14 cellular contexts compared by ENCODE assay signal in the genomic region with DNA sequence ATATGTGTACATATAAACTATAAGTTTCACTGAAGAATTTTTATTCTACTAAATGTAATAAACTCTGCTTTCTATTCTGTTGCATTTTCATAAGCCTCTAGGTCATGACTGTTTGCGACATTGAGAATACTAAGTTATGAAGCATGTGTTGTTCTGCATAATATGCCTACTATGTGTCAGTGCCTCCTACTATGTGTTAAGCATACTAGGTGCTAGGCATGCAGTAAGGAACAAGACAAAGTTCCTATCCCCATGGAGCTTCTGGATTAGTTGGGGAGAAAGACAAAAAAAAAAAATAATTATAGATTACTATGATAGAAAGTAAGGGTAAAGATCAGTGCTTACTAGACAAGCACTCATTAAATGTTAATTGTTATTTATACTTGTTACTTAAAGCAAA. TPM values are rescaled to one million over a fixed set of nuclear protein-coding genes. Genes with fewer than 3 reads are reported as not detected.
DNase-seq lines count a peak whose midpoint lies in the region; ATAC-seq, FAIRE-seq and TF ChIP-seq lines count a peak whose summit lies in the region.
"Had no signal": no experiment of that assay in that cellular context is flagged by ENCODE, and none has a peak within 500 bp of the region (broad histone marks: within the 10 kb centered on the region; RNA-seq: fewer than 3 reads in every experiment).

No MANE protein-coding gene starts in this region.

- H3K36me3 ChIP-seq in HepG2 (replicated peaks in 1 of 2; ENCODE audit: control insufficient read depth in 1 of 2, insufficient read depth in 2 of 2, low read length in 2 of 2) (no peaks in the 10 kb centered on the region), right lobe of liver (no peaks in the 10 kb centered on the region), keratinocyte (ENCODE audit: control insufficient read depth in 2 of 2, extremely low read depth in 1 of 2, insufficient read depth in 2 of 2, low read length in 2 of 2) (peaks cover 0 to 3% of the 10 kb centered on the region in 2 experiments), vagina (no peaks in the 10 kb centered on the region)
- H3K36me3 ChIP-seq: HAP-1 had no signal

- intact Hi-C loops in HepG2 (cut with micrococcal nuclease; ENCODE audit: unreplicated experiment), result loop anchor here (5.0 kb wide), 1 partner anchor 1190 kb away; no protein-coding TSS in a partner anchor
- intact Hi-C loops in right lobe of liver (cut with DNase I), result no loop called here
- intact Hi-C loops in vagina (cut with DNase I), result no loop called here

- H3K4me3 ChIP-seq in HepG2 (replicated peaks in 1 of 3; ENCODE audit: insufficient read depth in 1 of 3, low read depth in 2 of 3, low read length in 3 of 3) (no peak overlapping the region; a peak in 2 of 6 replicates), right lobe of liver (no peak overlapping the region), WI38 (ENCODE audit: low read depth, low read length) (peak overlapping the region; percentile 81; the same call in 1 of the 2 replicates), keratinocyte (ENCODE audit: control insufficient read depth in 2 of 3, extremely low read depth in 1 of 3, insufficient read depth in 2 of 3, low read depth in 1 of 3, low read length in 3 of 3) (peak overlapping the region in 2 of 3 experiments; percentile 96), vagina (peak overlapping the region; percentile 51 to 83)

- dilution Hi-C loops in keratinocyte (cut with MboI; ENCODE audit: extremely low pct_ligation_motif_present, low sequenced_read_pairs), result no loop called here

- H3K27ac ChIP-seq in HepG2 (ENCODE audit: extremely low read length, insufficient read depth, low read length), result no peak overlapping the region
- H3K27ac ChIP-seq in right lobe of liver, result no peak overlapping the region
- H3K27ac ChIP-seq in keratinocyte (ENCODE audit: control insufficient read depth, insufficient read depth, low read length), result peak overlapping the region; percentile 91
- no peak overlapping the region for H3K27ac ChIP-seq in vagina

- H3K4me1 ChIP-seq in HepG2 (ENCODE audit: insufficient read depth, low read length) (peaks cover 22% of the 10 kb centered on the region; the same call in 1 of the 2 replicates), right lobe of liver (peaks cover 0 to 25% (median 4%) of the 10 kb centered on the region in 4 donors), keratinocyte (ENCODE audit: control insufficient read depth, extremely low read depth, insufficient read depth, low read length) (peaks cover 22% of the 10 kb centered on the region), vagina (peaks cover 27% of the 10 kb centered on the region)

- H3K9me3 ChIP-seq in HepG2 (ENCODE audit: low read length) (no peaks in the 10 kb centered on the region), right lobe of liver (no peaks in the 10 kb centered on the region), keratinocyte (ENCODE audit: control insufficient read depth, low read depth, low read length) (no peaks in the 10 kb centered on the region), vagina (no peaks in the 10 kb centered on the region)
- H3K9me3 ChIP-seq: body of pancreas, HAP-1 had no signal

- ATAC-seq in HepG2, result no peak
- ATAC-seq in right lobe of liver, result no peak
- ATAC-seq: body of pancreas had no signal

- TF ChIP-seq POLR2A in HepG2 (IDR thresholded peaks at IDR 0.05; ENCODE audit: insufficient read depth in 1 of 2, low read depth in 2 of 2, low read length in 2 of 2) (no peak), right lobe of liver (IDR thresholded peaks at IDR 0.05) (no peak), vagina (IDR thresholded peaks at IDR 0.05) (no peak), H54 (IDR thresholded peaks at IDR 0.05; ENCODE audit: low read depth, low read length) (no peak)

- H3K79me2 ChIP-seq in HepG2 (ENCODE audit: insufficient read depth, low read length) (peaks cover 36% of the 10 kb centered on the region), keratinocyte (ENCODE audit: control insufficient read depth, insufficient read depth, low read length) (peaks cover 74% of the 10 kb centered on the region)

- H4K20me1 ChIP-seq in HepG2 (ENCODE audit: insufficient read depth, low read length) (peaks cover 10% of the 10 kb centered on the region), keratinocyte (ENCODE audit: control insufficient read depth, extremely low read depth, insufficient read depth, low read length) (no peaks in the 10 kb centered on the region)

- H3K9me1 ChIP-seq in keratinocyte (ENCODE audit: control insufficient read depth, extremely low read depth, insufficient read depth, low read length), result no peaks in the 10 kb centered on the region

- TF ChIP-seq CTCF in HepG2 (CRISPR knock-in tag; IDR thresholded peaks at IDR 0.05) (no peak), right lobe of liver (IDR thresholded peaks at IDR 0.05) (no peak), WI38 (IDR thresholded peaks at IDR 0.05; ENCODE audit: low read depth, low read length) (no peak), keratinocyte (optimal IDR thresholded peaks at IDR 0.05 in 1 of 3, IDR thresholded peaks at IDR 0.05 in 1 of 3, conservative IDR thresholded peaks at IDR 0.05 in 1 of 3; ENCODE audit: extremely low read depth in 1 of 3, insufficient read depth in 2 of 3, low read length in 3 of 3) (no peak), vagina (IDR thresholded peaks at IDR 0.05) (no peak)

- H2AFZ ChIP-seq in HepG2 (ENCODE audit: low read length) (no peak overlapping the region), keratinocyte (ENCODE audit: control insufficient read depth, low read length) (no peak overlapping the region)

- POLR2A ChIA-PET in HepG2 (lab: Yijun Ruan, JAX), result no interaction called here

- BruUV-seq in HepG2 (replicated peaks; lab: Mats Ljungman, UMichigan), result no TSS peak

- in situ Hi-C loops in HepG2 (cut with HindIII; ENCODE audit: extremely low pct_ligation_motif_present, low pct_unique_long_range_greater_than_20kb) (no loop called here), KBM-7 (cut with MboI; ENCODE audit: low pct_unique_long_range_greater_than_20kb, low sequenced_read_pairs) (no loop called here)

- TF ChIP-seq RAD21 in HepG2 (CRISPR knock-in tag; IDR thresholded peaks at IDR 0.05), result no peak

- DNase-seq in HepG2 (ENCODE audit: low spot score) (no peak), right lobe of liver (no peak), keratinocyte (ENCODE audit: low read depth, low spot score) (no peak), vagina (ENCODE audit: extremely low spot score in 2 of 2) (no peak), H54 (ENCODE audit: insufficient read length, low spot score) (no peak), AML-193 (lab: John Stamatoyannopoulos, UW) (no peak), KBM-7 (no peak)
- DNase-seq: body of pancreas, foreskin melanocyte, NCI-H1048, NCI-H526 treated with DMSO at 0.1 percent for 48 hours, SW 1271 had no signal

- TF ChIP-seq EP300 in HepG2 (IDR thresholded peaks at IDR 0.05; ENCODE audit: low read depth in 2 of 2, low read length in 2 of 2) (no peak), HepG2 (CRISPR knock-in tag; IDR thresholded peaks at IDR 0.05; ENCODE audit: borderline replicate concordance) (no peak)

- no peaks in the 10 kb centered on the region; a peak in 1 of 5 replicates for H3K27me3 ChIP-seq in HepG2 (ENCODE audit: control insufficient read depth in 1 of 2, insufficient read depth in 2 of 2, low read length in 2 of 2)
- H3K27me3 ChIP-seq in right lobe of liver, result no peaks in the 10 kb centered on the region
- no peaks in the 10 kb centered on the region for H3K27me3 ChIP-seq in keratinocyte (ENCODE audit: control insufficient read depth, extremely low read depth, insufficient read depth, low read length)
- no peaks in the 10 kb centered on the region for H3K27me3 ChIP-seq in vagina
- H3K27me3 ChIP-seq: body of pancreas had no signal

- CTCF ChIA-PET in HepG2 (lab: Yijun Ruan, JAX; ENCODE audit: low intra/inter-chr PET ratio, low total read pairs), result no interaction called here

- H3K9ac ChIP-seq in HepG2 (ENCODE audit: insufficient read depth, low read depth, low read length), result 0 out of 2 replicates have a peak overlapping the region, but pooled peaks have one; percentile 82
- peak overlapping the region; percentile 74 for H3K9ac ChIP-seq in keratinocyte (ENCODE audit: control insufficient read depth, extremely low read depth, insufficient read depth, low read length)

- WGBS in HepG2 (ENCODE audit: low lambda C conversion rate), result 100% methylated on average over 1 of the region's 1 CpG
- WGBS in right lobe of liver (ENCODE audit: insufficient coverage, low coverage, low lambda C conversion rate, missing lambda C conversion rate), result 92% methylated on average over 1 of the region's 1 CpG

- FAIRE-seq in HepG2 (lab: Jason Lieb, UNC) (no peak), keratinocyte (lab: Jason Lieb, UNC) (no peak), H54 (lab: Jason Lieb, UNC) (no peak)

- H3K4me2 ChIP-seq in HepG2 (ENCODE audit: low read depth, low read length) (peak overlapping the region; percentile 87), keratinocyte (ENCODE audit: control insufficient read depth, extremely low read depth, insufficient read depth, low read depth, low read length) (peak overlapping the region; percentile 95)

RNA-seq across cellular contexts. Expression of gene SDCCAG8, which starts 1.3 kb away (rescaled TPM):
- 9.5 and 10.1 TPM in 2 replicates for total RNA-seq in HepG2 (2016; rRNA removed; fragmentation: Illumina TruSeq; extraction: Trizol)
- 22.4 and 23.3 TPM in 2 replicates for total RNA-seq in HepG2 (2016; cell fraction: cytosol; rRNA removed; fragmentation: Illumina TruSeq; extraction: Trizol; ENCODE audit: low read depth)
- total RNA-seq in HepG2 (2016; cell fraction: insoluble cytoplasmic fraction; rRNA removed; fragmentation: Illumina TruSeq; extraction: Trizol), result 9.6 and 10.2 TPM in 2 replicates
- 9.4 and 13.3 TPM in 2 replicates for total RNA-seq in HepG2 (2016; cell fraction: membrane; rRNA removed; fragmentation: Illumina TruSeq; extraction: Trizol)
- 14.5 and 14.9 TPM in 2 replicates for total RNA-seq in HepG2 (2016; cell fraction: nucleus; rRNA removed; fragmentation: Illumina TruSeq; extraction: Trizol)
- 11.4 and 13.4 TPM in 2 replicates for polyA plus RNA-seq in HepG2 (2011; rRNA removed)
- 5.1 and 5.9 TPM in 2 replicates for polyA plus RNA-seq in HepG2 (2011; cell fraction: cytosol; rRNA removed)
- polyA plus RNA-seq in HepG2 (2011; cell fraction: nucleus; rRNA removed), result 10.1 and 12.4 TPM in 2 replicates
- 9.1 and 9.7 TPM in 2 replicates for polyA plus RNA-seq in HepG2 (2012)
- polyA plus RNA-seq in HepG2 (2016; cell fraction: cytosol; fragmentation: Illumina TruSeq; extraction: Trizol; ENCODE audit: low read depth), result 1.4 and 2.3 TPM in 2 replicates
- polyA plus RNA-seq in HepG2 (2016; cell fraction: insoluble cytoplasmic fraction; fragmentation: Illumina TruSeq; extraction: Trizol; ENCODE audit: low read depth), result 9.1 and 12.0 TPM in 2 replicates
- 1.9 and 2.2 TPM in 2 replicates for polyA plus RNA-seq in HepG2 (2016; cell fraction: membrane; fragmentation: Illumina TruSeq; extraction: Trizol; ENCODE audit: low read depth)
- polyA plus RNA-seq in HepG2 (2016; cell fraction: nucleus; fragmentation: Illumina TruSeq; extraction: Trizol; ENCODE audit: insufficient read depth, low read depth), result 10.0 and 12.7 TPM in 2 replicates
- 4.4 and 8.7 TPM in 2 replicates for polyA minus RNA-seq in HepG2 (2011; rRNA and poly(A)+ RNA removed; ENCODE audit: low replicate concordance)
- 5.3 and 6.1 TPM in 2 replicates for polyA minus RNA-seq in HepG2 (2011; cell fraction: cytosol; rRNA and poly(A)+ RNA removed)
- polyA minus RNA-seq in HepG2 (2011; cell fraction: nucleus; rRNA and poly(A)+ RNA removed), result 22.0 and 40.3 TPM in 2 replicates
- 10 to 100 TPM; 13.4 to 20.6 (median 15.6) TPM for total RNA-seq in right lobe of liver
- polyA plus RNA-seq in keratinocyte, result 49.3 to 67.8 TPM (median 61.6 TPM) in 3 replicates
- polyA plus RNA-seq in keratinocyte (2011; ENCODE audit: low read depth), result 54.2 TPM
- 58.2 and 59.8 TPM in 2 replicates for polyA plus RNA-seq in keratinocyte (2011; cell fraction: cytosol; rRNA removed)
- 49.4 and 57.7 TPM in 2 replicates for polyA plus RNA-seq in keratinocyte (2011; cell fraction: nucleus; rRNA removed)
- polyA plus RNA-seq in keratinocyte (2012; ENCODE audit: low replicate concordance), result 30.3 and 46.8 TPM in 2 replicates
- 15.0 to 60.4 TPM (median 41.3 TPM) in 3 replicates for polyA minus RNA-seq in keratinocyte
- 27.2 TPM for polyA minus RNA-seq in keratinocyte (2011; cell fraction: cytosol; rRNA and poly(A)+ RNA removed)
- 24.2 and 55.2 TPM in 2 replicates for polyA minus RNA-seq in keratinocyte (2011; cell fraction: nucleus; rRNA and poly(A)+ RNA removed)
- 31.2 TPM for total RNA-seq in vagina

RNA-seq across cellular contexts. Expression of gene CEP170, which starts 2.1 kb away (rescaled TPM):
- total RNA-seq in HepG2 (2016; rRNA removed; fragmentation: Illumina TruSeq; extraction: Trizol) (28.6 and 36.9 TPM in 2 replicates), right lobe of liver (10 to 100 TPM; 12.6 to 24.6 (median 14.6) TPM), vagina (39.3 TPM)
- 4.7 and 5.9 TPM in 2 replicates for total RNA-seq in HepG2 (2016; cell fraction: cytosol; rRNA removed; fragmentation: Illumina TruSeq; extraction: Trizol; ENCODE audit: low read depth)
- total RNA-seq in HepG2 (2016; cell fraction: insoluble cytoplasmic fraction; rRNA removed; fragmentation: Illumina TruSeq; extraction: Trizol), result 29.1 and 30.1 TPM in 2 replicates
- total RNA-seq in HepG2 (2016; cell fraction: membrane; rRNA removed; fragmentation: Illumina TruSeq; extraction: Trizol), result 7.6 and 11.5 TPM in 2 replicates
- 56.5 and 62.3 TPM in 2 replicates for total RNA-seq in HepG2 (2016; cell fraction: nucleus; rRNA removed; fragmentation: Illumina TruSeq; extraction: Trizol)
- polyA plus RNA-seq in HepG2 (2011; rRNA removed) (18.5 and 23.0 TPM in 2 replicates), keratinocyte (30.6 to 40.5 TPM (median 36.5 TPM) in 3 replicates)
- 9.8 and 12.5 TPM in 2 replicates for polyA plus RNA-seq in HepG2 (2011; cell fraction: cytosol; rRNA removed)
- polyA plus RNA-seq in HepG2 (2011; cell fraction: nucleus; rRNA removed), result 27.0 and 34.5 TPM in 2 replicates
- 11.6 and 15.1 TPM in 2 replicates for polyA plus RNA-seq in HepG2 (2012)
- polyA plus RNA-seq in HepG2 (2016; cell fraction: cytosol; fragmentation: Illumina TruSeq; extraction: Trizol; ENCODE audit: low read depth), result 1.2 TPM in 2 replicates
- 26.8 and 28.6 TPM in 2 replicates for polyA plus RNA-seq in HepG2 (2016; cell fraction: insoluble cytoplasmic fraction; fragmentation: Illumina TruSeq; extraction: Trizol; ENCODE audit: low read depth)
- 2.4 and 3.3 TPM in 2 replicates for polyA plus RNA-seq in HepG2 (2016; cell fraction: membrane; fragmentation: Illumina TruSeq; extraction: Trizol; ENCODE audit: low read depth)
- 36.6 and 37.9 TPM in 2 replicates for polyA plus RNA-seq in HepG2 (2016; cell fraction: nucleus; fragmentation: Illumina TruSeq; extraction: Trizol; ENCODE audit: insufficient read depth, low read depth)
- polyA minus RNA-seq in HepG2 (2011; rRNA and poly(A)+ RNA removed; ENCODE audit: low replicate concordance), result 42.9 and 55.3 TPM in 2 replicates
- 22.1 and 22.3 TPM in 2 replicates for polyA minus RNA-seq in HepG2 (2011; cell fraction: cytosol; rRNA and poly(A)+ RNA removed)
- 155 and 161 TPM in 2 replicates for polyA minus RNA-seq in HepG2 (2011; cell fraction: nucleus; rRNA and poly(A)+ RNA removed)
- polyA plus RNA-seq in keratinocyte (2011; ENCODE audit: low read depth), result 22.1 TPM
- polyA plus RNA-seq in keratinocyte (2011; cell fraction: cytosol; rRNA removed), result 16.1 and 25.7 TPM in 2 replicates
- polyA plus RNA-seq in keratinocyte (2011; cell fraction: nucleus; rRNA removed), result 59.3 and 61.2 TPM in 2 replicates
- polyA plus RNA-seq in keratinocyte (2012; ENCODE audit: low replicate concordance), result 8.9 and 29.2 TPM in 2 replicates
- 26.7 to 59.4 TPM (median 32.0 TPM) in 3 replicates for polyA minus RNA-seq in keratinocyte
- polyA minus RNA-seq in keratinocyte (2011; cell fraction: cytosol; rRNA and poly(A)+ RNA removed), result 41.6 TPM
- polyA minus RNA-seq in keratinocyte (2011; cell fraction: nucleus; rRNA and poly(A)+ RNA removed), result 69.0 and 109 TPM in 2 replicates

Comparison
In these comparisons a context has a peak if more than half of its experiments do, and no peak if none do; other contexts are left out.
1. H3K4me3 ChIP-seq: peak in WI38 (single experiment), keratinocyte (2 of 3) and vagina (2 of 2); none in HepG2 (0 of 3) and right lobe of liver (0 of 3).